8 cellular contexts compared by ENCODE assay signal in the genomic region with DNA sequence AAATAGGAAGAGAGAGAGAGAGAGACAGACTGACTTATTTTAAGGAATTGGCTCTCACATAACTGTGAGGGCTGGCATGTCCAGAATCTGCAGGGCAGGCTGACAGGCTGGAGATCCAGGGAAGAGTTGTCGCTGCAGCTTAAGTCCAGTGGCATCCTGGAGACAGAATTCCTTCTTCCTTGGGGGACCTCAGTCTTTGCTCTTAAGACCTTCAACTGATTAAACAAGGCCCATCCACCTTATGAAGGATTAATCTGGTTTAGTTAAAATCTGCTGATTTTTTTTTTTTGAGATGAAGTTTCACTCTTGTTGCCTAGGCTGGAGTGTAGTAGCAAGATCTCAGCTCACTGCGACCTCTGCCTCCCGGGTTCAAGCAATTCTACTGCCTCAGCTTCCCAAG.
"Had no signal": no experiment of that assay in that cellular context is flagged by ENCODE, and none has a peak within 500 bp of the region (broad histone marks: within the 10 kb centered on the region; RNA-seq: fewer than 3 reads in every experiment).

No MANE protein-coding gene starts in this region.

- FAIRE-seq: G401.6, GM12878, GM12891, GM12892, GM18507, GM19239 had no signal

- DNase-seq: GDM1, GF-D8 had no signal

- ATAC-seq: GM12878 had no signal

- H3K4me3 ChIP-seq: GM12878 had no signal
